ENCODE assay signal across 1 cellular context in genomic region chr2:157245441-157246211, GRCh38.
TF ChIP-seq lines count a peak whose summit lies in the region.

No MANE protein-coding gene starts in this region.

TF ChIP-seq in IMR-90, 13 proteins besides CTCF, POLR2A, EP300 and RAD21 (continued from another document):
- TF ChIP-seq RCOR1 (IDR thresholded peaks at IDR 0.05; ENCODE audit: insufficient replicate concordance, low read length) (no peak), CHD1 (IDR thresholded peaks at IDR 0.05; ENCODE audit: low read depth, low read length) (no peak), SMC3 (IDR thresholded peaks at IDR 0.05; ENCODE audit: low read depth, low read length) (no peak)
